1 cellular context compared by ENCODE assay signal in the genomic region with DNA sequence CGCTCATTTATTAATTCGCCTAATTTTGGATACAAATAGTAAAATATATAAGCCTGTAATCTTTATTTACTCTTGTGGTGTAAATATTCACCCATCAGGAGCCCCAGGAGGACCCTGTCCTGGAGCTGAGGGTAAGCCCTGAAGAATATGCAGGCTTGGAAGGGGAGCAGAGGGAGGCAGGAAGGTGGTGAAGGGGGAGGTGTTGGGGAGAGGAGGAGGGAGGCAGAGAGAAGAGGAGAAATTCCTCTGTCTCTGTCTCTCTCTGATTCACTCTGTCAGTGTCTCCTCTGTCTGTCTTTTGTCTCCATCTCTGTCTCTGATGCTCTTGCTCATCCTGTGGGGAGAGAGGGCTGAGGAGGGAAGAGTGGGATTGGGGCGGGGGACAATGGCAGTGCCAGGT.
TF ChIP-seq lines count a peak whose summit lies in the region.

No MANE protein-coding gene starts in this region.

TF ChIP-seq in GM23338, 12 proteins besides CTCF, POLR2A, EP300 and RAD21 (continued from another document):
- TF ChIP-seq, protein P1, sequence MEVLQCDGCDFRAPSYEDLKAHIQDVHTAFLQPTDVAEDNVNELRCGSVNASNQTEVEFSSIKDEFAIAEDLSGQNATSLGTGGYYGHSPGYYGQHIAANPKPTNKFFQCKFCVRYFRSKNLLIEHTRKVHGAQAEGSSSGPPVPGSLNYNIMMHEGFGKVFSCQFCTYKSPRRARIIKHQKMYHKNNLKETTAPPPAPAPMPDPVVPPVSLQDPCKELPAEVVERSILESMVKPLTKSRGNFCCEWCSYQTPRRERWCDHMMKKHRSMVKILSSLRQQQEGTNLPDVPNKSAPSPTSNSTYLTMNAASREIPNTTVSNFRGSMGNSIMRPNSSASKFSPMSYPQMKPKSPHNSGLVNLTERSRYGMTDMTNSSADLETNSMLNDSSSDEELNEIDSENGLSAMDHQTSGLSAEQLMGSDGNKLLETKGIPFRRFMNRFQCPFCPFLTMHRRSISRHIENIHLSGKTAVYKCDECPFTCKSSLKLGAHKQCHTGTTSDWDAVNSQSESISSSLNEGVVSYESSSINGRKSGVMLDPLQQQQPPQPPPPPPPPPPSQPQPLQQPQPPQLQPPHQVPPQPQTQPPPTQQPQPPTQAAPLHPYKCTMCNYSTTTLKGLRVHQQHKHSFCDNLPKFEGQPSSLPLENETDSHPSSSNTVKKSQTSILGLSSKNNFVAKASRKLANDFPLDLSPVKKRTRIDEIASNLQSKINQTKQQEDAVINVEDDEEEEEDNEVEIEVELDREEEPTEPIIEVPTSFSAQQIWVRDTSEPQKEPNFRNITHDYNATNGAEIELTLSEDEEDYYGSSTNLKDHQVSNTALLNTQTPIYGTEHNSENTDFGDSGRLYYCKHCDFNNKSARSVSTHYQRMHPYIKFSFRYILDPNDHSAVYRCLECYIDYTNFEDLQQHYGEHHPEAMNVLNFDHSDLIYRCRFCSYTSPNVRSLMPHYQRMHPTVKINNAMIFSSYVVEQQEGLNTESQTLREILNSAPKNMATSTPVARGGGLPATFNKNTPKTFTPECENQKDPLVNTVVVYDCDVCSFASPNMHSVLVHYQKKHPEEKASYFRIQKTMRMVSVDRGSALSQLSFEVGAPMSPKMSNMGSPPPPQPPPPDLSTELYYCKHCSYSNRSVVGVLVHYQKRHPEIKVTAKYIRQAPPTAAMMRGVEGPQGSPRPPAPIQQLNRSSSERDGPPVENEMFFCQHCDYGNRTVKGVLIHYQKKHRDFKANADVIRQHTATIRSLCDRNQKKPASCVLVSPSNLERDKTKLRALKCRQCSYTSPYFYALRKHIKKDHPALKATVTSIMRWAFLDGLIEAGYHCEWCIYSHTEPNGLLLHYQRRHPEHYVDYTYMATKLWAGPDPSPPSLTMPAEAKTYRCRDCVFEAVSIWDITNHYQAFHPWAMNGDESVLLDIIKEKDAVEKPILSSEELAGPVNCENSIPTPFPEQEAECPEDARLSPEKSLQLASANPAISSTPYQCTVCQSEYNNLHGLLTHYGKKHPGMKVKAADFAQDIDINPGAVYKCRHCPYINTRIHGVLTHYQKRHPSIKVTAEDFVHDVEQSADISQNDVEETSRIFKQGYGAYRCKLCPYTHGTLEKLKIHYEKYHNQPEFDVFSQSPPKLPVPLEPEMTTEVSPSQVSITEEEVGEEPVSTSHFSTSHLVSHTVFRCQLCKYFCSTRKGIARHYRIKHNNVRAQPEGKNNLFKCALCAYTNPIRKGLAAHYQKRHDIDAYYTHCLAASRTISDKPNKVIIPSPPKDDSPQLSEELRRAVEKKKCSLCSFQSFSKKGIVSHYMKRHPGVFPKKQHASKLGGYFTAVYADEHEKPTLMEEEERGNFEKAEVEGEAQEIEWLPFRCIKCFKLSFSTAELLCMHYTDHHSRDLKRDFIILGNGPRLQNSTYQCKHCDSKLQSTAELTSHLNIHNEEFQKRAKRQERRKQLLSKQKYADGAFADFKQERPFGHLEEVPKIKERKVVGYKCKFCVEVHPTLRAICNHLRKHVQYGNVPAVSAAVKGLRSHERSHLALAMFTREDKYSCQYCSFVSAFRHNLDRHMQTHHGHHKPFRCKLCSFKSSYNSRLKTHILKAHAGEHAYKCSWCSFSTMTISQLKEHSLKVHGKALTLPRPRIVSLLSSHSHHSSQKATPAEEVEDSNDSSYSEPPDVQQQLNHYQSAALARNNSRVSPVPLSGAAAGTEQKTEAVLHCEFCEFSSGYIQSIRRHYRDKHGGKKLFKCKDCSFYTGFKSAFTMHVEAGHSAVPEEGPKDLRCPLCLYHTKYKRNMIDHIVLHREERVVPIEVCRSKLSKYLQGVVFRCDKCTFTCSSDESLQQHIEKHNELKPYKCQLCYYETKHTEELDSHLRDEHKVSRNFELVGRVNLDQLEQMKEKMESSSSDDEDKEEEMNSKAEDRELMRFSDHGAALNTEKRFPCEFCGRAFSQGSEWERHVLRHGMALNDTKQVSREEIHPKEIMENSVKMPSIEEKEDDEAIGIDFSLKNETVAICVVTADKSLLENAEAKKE (CRISPR knock-in tag; IDR thresholded peaks at IDR 0.05) = no peak
- TF ChIP-seq, protein P2, sequence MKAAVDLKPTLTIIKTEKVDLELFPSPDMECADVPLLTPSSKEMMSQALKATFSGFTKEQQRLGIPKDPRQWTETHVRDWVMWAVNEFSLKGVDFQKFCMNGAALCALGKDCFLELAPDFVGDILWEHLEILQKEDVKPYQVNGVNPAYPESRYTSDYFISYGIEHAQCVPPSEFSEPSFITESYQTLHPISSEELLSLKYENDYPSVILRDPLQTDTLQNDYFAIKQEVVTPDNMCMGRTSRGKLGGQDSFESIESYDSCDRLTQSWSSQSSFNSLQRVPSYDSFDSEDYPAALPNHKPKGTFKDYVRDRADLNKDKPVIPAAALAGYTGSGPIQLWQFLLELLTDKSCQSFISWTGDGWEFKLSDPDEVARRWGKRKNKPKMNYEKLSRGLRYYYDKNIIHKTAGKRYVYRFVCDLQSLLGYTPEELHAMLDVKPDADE (IDR thresholded peaks at IDR 0.05) = no peak
- TF ChIP-seq, protein P3, sequence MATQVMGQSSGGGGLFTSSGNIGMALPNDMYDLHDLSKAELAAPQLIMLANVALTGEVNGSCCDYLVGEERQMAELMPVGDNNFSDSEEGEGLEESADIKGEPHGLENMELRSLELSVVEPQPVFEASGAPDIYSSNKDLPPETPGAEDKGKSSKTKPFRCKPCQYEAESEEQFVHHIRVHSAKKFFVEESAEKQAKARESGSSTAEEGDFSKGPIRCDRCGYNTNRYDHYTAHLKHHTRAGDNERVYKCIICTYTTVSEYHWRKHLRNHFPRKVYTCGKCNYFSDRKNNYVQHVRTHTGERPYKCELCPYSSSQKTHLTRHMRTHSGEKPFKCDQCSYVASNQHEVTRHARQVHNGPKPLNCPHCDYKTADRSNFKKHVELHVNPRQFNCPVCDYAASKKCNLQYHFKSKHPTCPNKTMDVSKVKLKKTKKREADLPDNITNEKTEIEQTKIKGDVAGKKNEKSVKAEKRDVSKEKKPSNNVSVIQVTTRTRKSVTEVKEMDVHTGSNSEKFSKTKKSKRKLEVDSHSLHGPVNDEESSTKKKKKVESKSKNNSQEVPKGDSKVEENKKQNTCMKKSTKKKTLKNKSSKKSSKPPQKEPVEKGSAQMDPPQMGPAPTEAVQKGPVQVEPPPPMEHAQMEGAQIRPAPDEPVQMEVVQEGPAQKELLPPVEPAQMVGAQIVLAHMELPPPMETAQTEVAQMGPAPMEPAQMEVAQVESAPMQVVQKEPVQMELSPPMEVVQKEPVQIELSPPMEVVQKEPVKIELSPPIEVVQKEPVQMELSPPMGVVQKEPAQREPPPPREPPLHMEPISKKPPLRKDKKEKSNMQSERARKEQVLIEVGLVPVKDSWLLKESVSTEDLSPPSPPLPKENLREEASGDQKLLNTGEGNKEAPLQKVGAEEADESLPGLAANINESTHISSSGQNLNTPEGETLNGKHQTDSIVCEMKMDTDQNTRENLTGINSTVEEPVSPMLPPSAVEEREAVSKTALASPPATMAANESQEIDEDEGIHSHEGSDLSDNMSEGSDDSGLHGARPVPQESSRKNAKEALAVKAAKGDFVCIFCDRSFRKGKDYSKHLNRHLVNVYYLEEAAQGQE (IDR thresholded peaks at IDR 0.05; ENCODE audit: unreplicated experiment) = no peak
- TF ChIP-seq EZH2 (IDR thresholded peaks at IDR 0.05; ENCODE audit: low read depth, unreplicated experiment) (no peak), EZH2phosphoT487 (IDR thresholded peaks at IDR 0.05; ENCODE audit: unreplicated experiment) (no peak), POLR2AphosphoS5 (IDR thresholded peaks at IDR 0.05; ENCODE audit: low read depth) (no peak), STAT1 (IDR thresholded peaks at IDR 0.05; ENCODE audit: unreplicated experiment) (no peak)
TF ChIP-seq in GM23338: peak in this region for 0.
